In genomic region chr13:110037925-110038573, GRCh38 we compare ENCODE assay signal across 23 cellular contexts.
"Had no signal": no experiment of that assay in that cellular context is flagged by ENCODE, and none has a peak within 500 bp of the region (broad histone marks: within the 10 kb centered on the region; RNA-seq: fewer than 3 reads in every experiment).

No MANE protein-coding gene starts in this region.

- H3K4me2 ChIP-seq: smooth muscle cell had no signal

- DNase-seq: activated CD4-positive, alpha-beta T cell treated with anti-CD3 and anti-CD28 coated beads for 4 hours; activated CD4-positive, alpha-beta T cell treated with anti-CD3 and anti-CD28 coated beads, Interleukin-2, amount 50 U/mL, for 48 hours; activated CD4-positive, CD25-positive, alpha-beta regulatory T cell; activated CD8-positive, alpha-beta memory T cell treated with anti-CD3 and anti-CD28 coated beads, Interleukin-2, amount 50 U/mL, for 48 hours; activated naive CD4-positive, alpha-beta T cell; activated T-cell treated with anti-CD3 and anti-CD28 coated beads, Interleukin-2, amount 50 U/mL, for 4 hours; adrenal gland; central memory CD4-positive, alpha-beta T cell; dermis blood vessel endothelial cell; effector memory CD4-positive, alpha-beta T cell; kidney; naive thymus-derived CD4-positive, alpha-beta T cell; occipital lobe; stimulated activated CD4-positive, alpha-beta T cell treated with anti-CD3 and anti-CD28 coated beads, Interleukin-15, amount 100 ng/mL, for 24 hours; stimulated activated CD8-positive, alpha-beta memory T cell treated with anti-CD3 and anti-CD28 coated beads, Interleukin-4, amount 100 ng/mL, for 48 hours; stimulated activated naive CD4-positive, alpha-beta T cell; T1000; testis; trophoblast cell had no signal

- ATAC-seq: activated T-cell treated with anti-CD3 and anti-CD28 coated beads, Interleukin-2, amount 50 U/mL, for 4 hours; left lobe of liver; naive thymus-derived CD4-positive, alpha-beta T cell; sciatic nerve had no signal

- H3K4me1 ChIP-seq: adrenal gland, testis had no signal

- H3K4me3 ChIP-seq: adrenal gland, lung, smooth muscle cell, testis had no signal

- H3K36me3 ChIP-seq: adrenal gland had no signal

- H3K27me3 ChIP-seq: adrenal gland, testis had no signal

- H3K27ac ChIP-seq: adrenal gland, testis had no signal
